In the genomic region with DNA sequence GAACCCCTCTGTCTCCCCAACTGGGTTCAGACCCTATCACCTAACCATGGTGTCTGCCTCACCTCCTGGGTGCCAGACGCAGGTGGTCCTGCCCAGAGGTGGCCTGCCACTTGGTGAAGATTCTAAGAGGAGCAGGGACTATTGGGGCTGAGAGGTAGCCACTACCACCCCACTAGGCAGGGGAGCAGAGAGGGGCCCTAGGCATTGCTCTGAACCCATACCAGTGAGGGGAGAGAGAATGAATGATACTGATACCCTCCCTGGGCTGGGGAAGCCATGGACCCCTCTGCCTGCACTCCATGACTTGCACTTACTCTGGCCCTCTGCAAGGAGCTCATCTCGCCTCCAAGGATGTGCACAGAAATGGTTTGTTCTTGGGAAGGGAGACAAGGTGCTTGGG, we compare ENCODE assay signal across 19 cellular contexts. TPM values are rescaled to one million over a fixed set of nuclear protein-coding genes. Genes with fewer than 3 reads are reported as not detected.
DNase-seq lines count a peak whose midpoint lies in the region; ATAC-seq and TF ChIP-seq lines count a peak whose summit lies in the region.
"Had no signal": no experiment of that assay in that cellular context is flagged by ENCODE, and none has a peak within 500 bp of the region (broad histone marks: within the 10 kb centered on the region; RNA-seq: fewer than 3 reads in every experiment).

No MANE protein-coding gene starts in this region.

- no peaks in the 10 kb centered on the region for H3K27me3 Mint-ChIP-seq in MCF 10A (ENCODE audit: insufficient read depth, unreplicated experiment)
- H3K27me3 Mint-ChIP-seq in endodermal cell (ENCODE audit: insufficient read depth) = no peaks in the 10 kb centered on the region
- H3K27me3 Mint-ChIP-seq: B cell had no signal

- H3K4me3 Mint-ChIP-seq in MCF 10A (ENCODE audit: unreplicated experiment) (no peak overlapping the region), endodermal cell (no peak overlapping the region)
- H3K4me3 Mint-ChIP-seq: B cell had no signal

- H3K79me2 ChIP-seq in PC-9 (ENCODE audit: low read depth) = peaks cover 21% of the 10 kb centered on the region

- H4K20me1 ChIP-seq in PC-9 (ENCODE audit: insufficient read depth) = no peaks in the 10 kb centered on the region; the same call in 1 of the 2 replicates

- H3K36me3 Mint-ChIP-seq in MCF 10A (ENCODE audit: insufficient read depth, unreplicated experiment) (peaks cover 15% of the 10 kb centered on the region), endodermal cell (ENCODE audit: low read depth) (peaks cover 5% of the 10 kb centered on the region)

- H3K4me1 ChIP-seq in breast epithelium = no peaks in the 10 kb centered on the region
- H3K4me1 ChIP-seq in PC-9 (replicated peaks; ENCODE audit: insufficient read depth) = peaks cover 31% of the 10 kb centered on the region
- H3K4me1 ChIP-seq in endodermal cell (ENCODE audit: control insufficient read depth, insufficient read depth, low read length) = peaks cover 15% of the 10 kb centered on the region

- POLR2A ChIA-PET in MCF 10A (lab: Yijun Ruan, JAX) (interaction anchor here (1.7 kb wide), 1 partner anchor 10 kb away, joined by 4 read pairs; no protein-coding TSS in a partner anchor), PC-9 (lab: Charles Lee; ENCODE audit: unreplicated experiment) (no interaction called here)

- H3K27ac ChIP-seq in breast epithelium = no peak overlapping the region
- no peak overlapping the region for H3K27ac ChIP-seq in PC-9
- no peak overlapping the region for H3K27ac ChIP-seq in endodermal cell (ENCODE audit: low read depth, low read length)

- H3K27me3 ChIP-seq in breast epithelium = no peaks in the 10 kb centered on the region
- no peaks in the 10 kb centered on the region for H3K27me3 ChIP-seq in PC-9 (ENCODE audit: insufficient read depth, low read depth)
- no peaks in the 10 kb centered on the region for H3K27me3 ChIP-seq in endodermal cell (ENCODE audit: control insufficient read depth, insufficient read depth, low read length, poor library complexity, severe bottlenecking)

- H2AFZ ChIP-seq in PC-9 = no peak overlapping the region

- peak overlapping the region; percentile 35 for H3K27ac Mint-ChIP-seq in MCF 10A (ENCODE audit: low read depth, unreplicated experiment)
- H3K27ac Mint-ChIP-seq in endodermal cell = no peak overlapping the region
- H3K27ac Mint-ChIP-seq: B cell had no signal

- no peaks in the 10 kb centered on the region for H3K9me3 Mint-ChIP-seq in MCF 10A (ENCODE audit: unreplicated experiment)
- H3K9me3 Mint-ChIP-seq in endodermal cell = no peaks in the 10 kb centered on the region

- peaks cover 16% of the 10 kb centered on the region for H3K4me1 Mint-ChIP-seq in MCF 10A (ENCODE audit: insufficient read depth, unreplicated experiment)
- peaks cover 39% of the 10 kb centered on the region for H3K4me1 Mint-ChIP-seq in endodermal cell

- 86 to 100% methylated on average over 1 to 2 of the region's 2 CpGs for WGBS in endodermal cell (ENCODE audit: insufficient coverage in 1 of 2, insufficient read length in 1 of 2), 2 experiments

- no peaks in the 10 kb centered on the region for H3K9me2 ChIP-seq in PC-9 (ENCODE audit: insufficient read depth)

- H3F3A ChIP-seq in PC-9 (ENCODE audit: insufficient read depth, low read depth) = no peaks in the 10 kb centered on the region

- CTCF ChIA-PET in MCF 10A (lab: Yijun Ruan, JAX) (interaction anchor here (0.8 to 1.0 kb wide), 2 partner anchors 127 to 426 kb away, joined by 3 to 4 read pairs; no protein-coding TSS in a partner anchor), PC-9 (lab: Charles Lee) (interaction anchor here (0.6 kb wide), 1 partner anchor 603 kb away, joined by 7 read pairs; no protein-coding TSS in a partner anchor)

- TF ChIP-seq POLR2A in breast epithelium (IDR thresholded peaks at IDR 0.05) = no peak

- BruUV-seq in MCF 10A (replicated peaks; lab: Mats Ljungman, UMichigan) = no TSS peak
- no TSS peak for BruUV-seq in PC-9 (replicated peaks; lab: Mats Ljungman, UMichigan)

- TF ChIP-seq CTCF in MCF 10A (IDR thresholded peaks at IDR 0.05; ENCODE audit: unreplicated experiment) (no peak), breast epithelium (IDR thresholded peaks at IDR 0.05) (no peak), PC-9 (conservative IDR thresholded peaks at IDR 0.05) (no peak), endodermal cell (conservative IDR thresholded peaks at IDR 0.05) (no peak)

- H3K36me3 ChIP-seq in breast epithelium (no peaks in the 10 kb centered on the region), PC-9 (ENCODE audit: low read depth) (no peaks in the 10 kb centered on the region), endodermal cell (ENCODE audit: control insufficient read depth, insufficient read depth, low read length) (peaks cover 4% of the 10 kb centered on the region)

- ATAC-seq in HG02852 (IDR thresholded peaks at IDR 0.05; ENCODE audit: unreplicated experiment) = no peak

- H3K4me3 ChIP-seq in breast epithelium (no peak overlapping the region), PC-9 (no peak overlapping the region), endodermal cell (ENCODE audit: low read length) (no peak overlapping the region)

- H3K9me3 ChIP-seq in breast epithelium = no peaks in the 10 kb centered on the region
- H3K9me3 ChIP-seq in PC-9 (ENCODE audit: insufficient read depth, low read depth) = no peaks in the 10 kb centered on the region
- H3K9me3 ChIP-seq in endodermal cell (ENCODE audit: control insufficient read depth, low read length) = no peaks in the 10 kb centered on the region

- no peak overlapping the region for H3K9ac ChIP-seq in endodermal cell (ENCODE audit: extremely low read depth, low read length, poor library complexity, severe bottlenecking)

- DNase-seq in MCF 10A (ENCODE audit: unreplicated experiment) (no peak), breast epithelium (ENCODE audit: low spot score in 2 of 2) (no peak), PC-9 (no peak), endodermal cell (peak; percentile 24), posterior vena cava (ENCODE audit: low spot score) (peak; percentile 29), NCI-H1930 (lab: John Stamatoyannopoulos, UW) (no peak), DMS 273 treated with DMSO at 0.1 percent for 48 hours (lab: John Stamatoyannopoulos, UW) (no peak)
- DNase-seq: EL, GF-D8, H7, KBM-7, NCI-H1092 treated with DMSO at 0.1 percent for 48 hours, NCI-H1436 treated with DMSO at 0.1 percent for 48 hours, NCI-H2029 treated with DMSO at 0.1 percent for 48 hours, NCI-H524 treated with DMSO at 0.1 percent for 48 hours, OCI-M1, SHP77 had no signal

- 0 out of 2 replicates have a peak overlapping the region, but pooled peaks have one; percentile 4 for H3K4me2 ChIP-seq in PC-9

- intact Hi-C loops in MCF 10A (cut with micrococcal nuclease) (no loop called here), breast epithelium (cut with DNase I; ENCODE audit: low total_unique reads) (no loop called here), PC-9 (cut with micrococcal nuclease; ENCODE audit: unreplicated experiment) (no loop called here), posterior vena cava (cut with DNase I) (no loop called here)

RNA-seq across cellular contexts. Expression of gene SPDEF, which starts 31.7 kb away (rescaled TPM):
- total RNA-seq in MCF 10A (2022) (not detected in 2 replicates), breast epithelium (100 to 1,000 TPM in 1 of 3 donors, 10 to 100 TPM in 1, under 1 TPM in 1; 0.48 to 123 (median 89.0) TPM), PC-9 (2021) (0.85 and 1.4 TPM in 2 replicates), endodermal cell (1 to 10 TPM; 1.1 to 2.6 TPM), posterior vena cava (not detected)
- 0.57 TPM for polyA plus RNA-seq in endodermal cell (2013, experiment 1 of 2)
- 0.25 TPM for polyA plus RNA-seq in endodermal cell (2013, experiment 2 of 2)
- total RNA-seq: B cell had no signal

Comparison
In these comparisons a context has a peak if more than half of its experiments do, and no peak if none do; other contexts are left out.
1. DNase-seq: peak in endodermal cell (single experiment) and posterior vena cava (single experiment); none in MCF 10A (single experiment), breast epithelium (0 of 2), PC-9 (0 of 2), NCI-H1930 (0 of 2) and DMS 273 treated with DMSO at 0.1 percent for 48 hours (single experiment).